8 cellular contexts compared by ENCODE assay signal in the genomic region with DNA sequence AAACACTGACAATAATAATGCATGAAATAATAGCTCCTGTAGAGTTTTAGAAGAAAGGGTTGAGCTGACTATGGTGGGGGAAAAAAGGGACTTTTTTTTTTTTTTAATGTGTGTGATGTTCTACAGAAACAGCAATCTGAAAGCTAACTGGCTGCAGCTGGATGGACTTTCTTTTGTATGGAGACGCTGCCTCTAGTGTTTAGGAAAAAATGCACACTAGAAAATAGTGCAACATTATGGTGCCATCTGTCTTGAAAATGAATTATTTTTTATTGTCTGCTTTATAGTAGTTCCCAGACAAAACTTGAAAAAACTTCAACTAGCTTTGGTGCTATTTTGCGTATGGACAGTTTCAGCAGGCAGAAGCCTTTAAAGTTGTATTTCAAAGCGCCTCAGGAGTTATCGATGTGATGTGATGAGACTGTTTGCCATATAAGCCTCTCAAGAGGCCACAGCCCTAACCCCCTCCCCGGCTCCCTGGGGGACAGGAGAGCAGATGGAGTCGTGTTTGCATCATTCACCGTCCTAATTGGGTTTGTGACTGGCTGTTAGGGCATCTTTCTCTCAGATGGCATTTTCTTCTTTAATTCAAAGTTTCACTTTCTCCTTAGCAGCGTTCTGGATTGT.
DNase-seq lines count a peak whose midpoint lies in the region; ATAC-seq and TF ChIP-seq lines count a peak whose summit lies in the region.

No MANE protein-coding gene starts in this region.

- H3K9me3 ChIP-seq in GM23248 (ENCODE audit: low read depth) (no peaks in the 10 kb centered on the region), neural progenitor cell (ENCODE audit: low read depth) (no peaks in the 10 kb centered on the region)

- no peaks in the 10 kb centered on the region for H3K27me3 ChIP-seq in GM23248 (replicated peaks; ENCODE audit: insufficient read depth)
- no peaks in the 10 kb centered on the region for H3K27me3 ChIP-seq in neural progenitor cell

- H3K4me1 ChIP-seq in GM23248 (ENCODE audit: insufficient read depth) (peaks cover 12% of the 10 kb centered on the region), neural progenitor cell (peaks cover 33% of the 10 kb centered on the region)

- H3K4me2 ChIP-seq in GM23248 (ENCODE audit: unreplicated experiment) (peak overlapping the region; percentile 90), neural progenitor cell (peak overlapping the region; percentile 68)

- peaks cover 23% of the 10 kb centered on the region for H3K4me1 Mint-ChIP-seq in neural progenitor cell

- H3K79me2 ChIP-seq in GM23248 (ENCODE audit: insufficient read depth) (no peaks in the 10 kb centered on the region), neural progenitor cell (ENCODE audit: low read depth) (no peaks in the 10 kb centered on the region)

- TF ChIP-seq CTCF in epithelial cell of proximal tubule (conservative IDR thresholded peaks at IDR 0.05; ENCODE audit: low read depth, low read length) (peak; percentile 56), neural progenitor cell (IDR thresholded peaks at IDR 0.05) (peak; percentile 50)

- no peak for TF ChIP-seq POLR2A in GM18505 (IDR thresholded peaks at IDR 0.05; ENCODE audit: borderline replicate concordance, extremely low read depth, insufficient read depth, insufficient read length)

- H3K27ac ChIP-seq in GM23248 = no peak overlapping the region
- no peak overlapping the region for H3K27ac ChIP-seq in neural progenitor cell

- DNase-seq in GM23248 (peak; percentile 76), NCI-H82 treated with DMSO at 0.1 percent for 48 hours (lab: John Stamatoyannopoulos, UW; ENCODE audit: unreplicated experiment) (peak; percentile 81), epithelial cell of proximal tubule (ENCODE audit: low read depth) (no peak), neural progenitor cell (ENCODE audit: low spot score) (peak; percentile 59), COLO668 (lab: John Stamatoyannopoulos, UW; ENCODE audit: unreplicated experiment) (no peak)
- no peak for DNase-seq in effector CD4-positive, alpha-beta T cell
- no peak for DNase-seq in activated naive CD4-positive, alpha-beta T cell treated with anti-CD3 and anti-CD28 coated beads, Interleukin-2, amount 50 U/mL, for 72 hours (ENCODE audit: low spot score in 2 of 2)

- WGBS in GM23248 (ENCODE audit: low coverage in 1 of 2, low lambda C conversion rate in 2 of 2, missing lambda C conversion rate in 2 of 2), 2 experiments = 7 to 13% methylated on average over 8 of the region's 8 CpGs

- no peaks in the 10 kb centered on the region for H3K36me3 ChIP-seq in GM23248 (ENCODE audit: low read depth)
- no peaks in the 10 kb centered on the region for H3K36me3 ChIP-seq in neural progenitor cell

- in situ Hi-C loops in GM23248 (cut with MboI) = loop anchor here (5.0 to 25.0 kb wide), 3 partner anchors 261 to 554 kb away; a partner anchor contains a TSS

- no peaks in the 10 kb centered on the region for H3K9me3 Mint-ChIP-seq in neural progenitor cell
- no peaks in the 10 kb centered on the region for H3K9me3 Mint-ChIP-seq in activated naive CD4-positive, alpha-beta T cell treated with anti-CD3 and anti-CD28 coated beads, Interleukin-2, amount 50 U/mL, for 72 hours

- peak overlapping the region; percentile 69 for H3K4me3 ChIP-seq in GM23248
- peak overlapping the region; percentile 30 for H3K4me3 ChIP-seq in epithelial cell of proximal tubule (ENCODE audit: low read depth, low read length)
- H3K4me3 ChIP-seq in neural progenitor cell = peak overlapping the region; percentile 3

- H3K36me3 Mint-ChIP-seq in neural progenitor cell = no peaks in the 10 kb centered on the region
- H3K36me3 Mint-ChIP-seq in activated naive CD4-positive, alpha-beta T cell treated with anti-CD3 and anti-CD28 coated beads, Interleukin-2, amount 50 U/mL, for 72 hours = no peaks in the 10 kb centered on the region

- peak overlapping the region; percentile 63 for H3K9ac ChIP-seq in GM23248
- no peak overlapping the region for H3K9ac ChIP-seq in neural progenitor cell

- H4K20me1 ChIP-seq in GM23248 (ENCODE audit: insufficient read depth) = no peaks in the 10 kb centered on the region
- H4K20me1 ChIP-seq in neural progenitor cell (ENCODE audit: low read depth) = no peaks in the 10 kb centered on the region

- H3K27me3 Mint-ChIP-seq in neural progenitor cell (ENCODE audit: insufficient read depth, low read depth) = peaks cover 2% of the 10 kb centered on the region

- H3K4me3 Mint-ChIP-seq in neural progenitor cell = no peak overlapping the region

- no peaks in the 10 kb centered on the region for H3K9me2 ChIP-seq in GM23248 (ENCODE audit: insufficient read depth)

- H2AFZ ChIP-seq in GM23248 (peak overlapping the region; percentile 81), neural progenitor cell (replicated peaks) (no peak overlapping the region)

- ATAC-seq in GM18505 (IDR thresholded peaks at IDR 0.05; ENCODE audit: unreplicated experiment) = no peak
- no peak for ATAC-seq in activated naive CD4-positive, alpha-beta T cell treated with anti-CD3 and anti-CD28 coated beads, Interleukin-2, amount 50 U/mL, for 72 hours

- H3K27ac Mint-ChIP-seq in neural progenitor cell = no peak overlapping the region
- no peak overlapping the region for H3K27ac Mint-ChIP-seq in activated naive CD4-positive, alpha-beta T cell treated with anti-CD3 and anti-CD28 coated beads, Interleukin-2, amount 50 U/mL, for 72 hours

- H3F3A ChIP-seq in GM23248 (ENCODE audit: insufficient read depth) (no peaks in the 10 kb centered on the region), neural progenitor cell (ENCODE audit: low read depth) (peaks cover 15% of the 10 kb centered on the region)

Comparison
In these comparisons a context has a peak if more than half of its experiments do, and no peak if none do; other contexts are left out.
1. DNase-seq: peak in GM23248 (single experiment), NCI-H82 treated with DMSO at 0.1 percent for 48 hours (single experiment) and neural progenitor cell (single experiment); none in epithelial cell of proximal tubule (single experiment), effector CD4-positive, alpha-beta T cell (single experiment), COLO668 (single experiment) and activated naive CD4-positive, alpha-beta T cell treated with anti-CD3 and anti-CD28 coated beads, Interleukin-2, amount 50 U/mL, for 72 hours (0 of 2).
2. H3K4me3 ChIP-seq: peak in every context shown above with its lines; median percentile 69 in GM23248; 30 in epithelial cell of proximal tubule; 3 in neural progenitor cell.